ENCODE assay signal across 22 cellular contexts in the genomic region with DNA sequence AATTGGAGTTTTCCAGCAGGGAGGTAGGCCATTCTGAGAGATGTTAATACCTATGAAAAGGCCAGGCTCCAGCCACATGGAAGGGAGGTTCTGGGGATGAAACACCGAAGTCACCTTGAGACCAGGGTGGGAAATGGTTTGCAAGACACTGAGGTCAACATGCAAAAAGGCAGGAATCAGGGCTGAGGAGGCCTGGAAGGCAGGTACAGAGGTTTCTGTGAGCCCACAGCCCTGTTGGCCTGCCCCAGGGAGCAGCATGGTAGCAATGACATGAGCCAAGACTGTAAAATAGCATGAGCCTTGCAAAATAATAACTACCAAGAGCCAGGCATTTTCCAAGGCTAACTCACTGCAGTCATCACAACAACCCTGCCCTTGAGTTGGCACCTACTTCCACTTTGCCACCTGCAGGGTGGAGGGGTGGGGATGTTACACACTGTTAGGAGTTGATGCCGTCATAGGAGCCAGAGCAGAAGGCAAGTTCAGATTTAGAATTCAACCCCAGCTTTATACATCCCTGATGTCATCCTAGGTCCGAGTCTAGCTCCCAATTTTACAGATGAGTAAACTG.
A peak's percentile ranks its signal among the peaks of the same experiment; 100 is the strongest.
DNase-seq lines count a peak whose midpoint lies in the region; ATAC-seq, FAIRE-seq and TF ChIP-seq lines count a peak whose summit lies in the region.
"Had no signal": no experiment of that assay in that cellular context is flagged by ENCODE, and none has a peak within 500 bp of the region (broad histone marks: within the 10 kb centered on the region; RNA-seq: fewer than 3 reads in every experiment).

No MANE protein-coding gene starts in this region.

- H3K36me3 ChIP-seq in bronchial epithelial cell (ENCODE audit: control insufficient read depth, insufficient read depth, low read length) (no peaks in the 10 kb centered on the region), colonic mucosa (no peaks in the 10 kb centered on the region)
- H3K36me3 ChIP-seq: BE2C had no signal

- no peaks in the 10 kb centered on the region for H3K9me3 ChIP-seq in colonic mucosa
- H3K9me3 ChIP-seq: BE2C had no signal

- no peak overlapping the region for H3K9ac ChIP-seq in colonic mucosa (ENCODE audit: low read depth in 2 of 2, low read length in 2 of 2)

- intact Hi-C loops in colonic mucosa (cut with DNase I), result loop anchor here (5.0 to 10.0 kb wide), 2 partner anchors 116 to 573 kb away; no protein-coding TSS in a partner anchor

- TF ChIP-seq CTCF in bronchial epithelial cell (IDR thresholded peaks at IDR 0.05; ENCODE audit: insufficient read depth, low read length, severe bottlenecking) (no peak), colonic mucosa (IDR thresholded peaks at IDR 0.05) (no peak)

- H3K4me3 ChIP-seq in bronchial epithelial cell (ENCODE audit: low read depth, low read length) (no peak overlapping the region), colonic mucosa (no peak overlapping the region)

- FAIRE-seq in bronchial epithelial cell (lab: Jason Lieb, UNC), result peak; percentile 18
- FAIRE-seq: A204.1, G401.6, GM12891, HTR-8/SVneo had no signal

- no peak overlapping the region for H3K27ac ChIP-seq in colonic mucosa

- H3K27me3 ChIP-seq in bronchial epithelial cell (ENCODE audit: control insufficient read depth, insufficient read depth, low read length) (no peaks in the 10 kb centered on the region), colonic mucosa (no peaks in the 10 kb centered on the region)
- H3K27me3 ChIP-seq: BE2C had no signal

- peak; percentile 51 for DNase-seq in RPMI8226
- no peak for DNase-seq in bronchial epithelial cell (ENCODE audit: low read depth)
- DNase-seq in mesenteric fat pad (ENCODE audit: low spot score), result peak; percentile 60
- DNase-seq in colonic mucosa, result no peak
- no peak for DNase-seq in DMS153 (lab: John Stamatoyannopoulos, UW)
- DNase-seq: ACHN; BE2C; C1 segment of cervical spinal cord; CD4-positive, CD25-positive, alpha-beta regulatory T cell; CD8-positive, alpha-beta memory T cell; COR-L47; DMS 273 treated with DMSO at 0.1 percent for 48 hours; GOT3; H7; HFFc6; IMR-90 had no signal

- ATAC-seq in GM18517 (IDR thresholded peaks at IDR 0.05; ENCODE audit: unreplicated experiment), result no peak
- ATAC-seq: HCT116 had no signal

- H3K4me1 ChIP-seq in colonic mucosa, result no peaks in the 10 kb centered on the region

Comparison
In these comparisons a context has a peak if more than half of its experiments do, and no peak if none do; other contexts are left out.
1. DNase-seq: peak in RPMI8226 (single experiment) and mesenteric fat pad (single experiment); none in bronchial epithelial cell (single experiment), colonic mucosa (single experiment) and DMS153 (single experiment).